ENCODE assay signal across 8 cellular contexts in the genomic region with DNA sequence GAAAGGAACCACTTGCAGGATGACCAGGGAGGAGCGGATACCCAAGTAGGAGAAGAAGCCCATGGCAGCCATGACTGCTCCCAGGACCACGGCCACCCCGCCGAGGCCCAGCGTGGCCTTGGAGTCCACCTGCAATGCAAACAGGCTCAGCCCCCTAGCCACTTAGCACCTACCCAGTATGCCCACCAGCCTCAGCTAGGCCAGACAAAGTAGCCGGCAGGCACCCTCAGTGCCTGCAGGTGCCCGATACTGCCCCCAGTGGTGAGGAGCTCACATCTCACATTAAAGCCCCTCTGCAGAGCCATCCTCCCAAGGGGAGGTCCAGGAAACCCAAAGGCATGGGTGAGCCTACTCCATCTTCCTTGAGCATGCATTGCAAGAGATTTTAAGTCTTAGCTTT. TPM values are rescaled to one million over a fixed set of nuclear protein-coding genes. Genes with fewer than 3 reads are reported as not detected.
DNase-seq lines count a peak whose midpoint lies in the region; ATAC-seq lines count a peak whose summit lies in the region.

No MANE protein-coding gene starts in this region.

- peaks cover 0 to 6% (median 2%) of the 10 kb centered on the region in 3 donors for H3K27me3 Mint-ChIP-seq in immature natural killer cell (ENCODE audit: low read depth in 3 of 3)

- H3K9me3 Mint-ChIP-seq in immature natural killer cell, result no peaks in the 10 kb centered on the region

- DNase-seq in NCI-H1417 (lab: John Stamatoyannopoulos, UW), result peak in 2 of 3 experiments; percentile 11 to 23
- no peak for DNase-seq in NCI-H1417 treated with DMSO at 0.1 percent for 48 hours (lab: John Stamatoyannopoulos, UW)
- peak; percentile 43 for DNase-seq in HPDE6-E6E7 (ENCODE audit: extremely low spot score)
- DNase-seq in SHP77 (lab: John Stamatoyannopoulos, UW), result peak; percentile 85 to 91
- peak; percentile 18 for DNase-seq in activated gamma-delta T cell treated with anti-CD3 and anti-CD28 coated beads, Interleukin-2, amount 50 U/mL, for 16 hours (ENCODE audit: low read depth)
- DNase-seq in immature natural killer cell, result peak; percentile 15 to 33 (median 24)
- peak; percentile 30 for DNase-seq in stimulated activated CD8-positive, alpha-beta memory T cell treated with anti-CD3 and anti-CD28 coated beads, Interleukin-4, amount 100 ng/mL, for 24 hours (ENCODE audit: low read depth)

- ATAC-seq in HG03457 (IDR thresholded peaks at IDR 0.05; ENCODE audit: unreplicated experiment), result no peak

- no peaks in the 10 kb centered on the region for H3K4me1 Mint-ChIP-seq in immature natural killer cell

- H3K36me3 Mint-ChIP-seq in immature natural killer cell, result no peaks in the 10 kb centered on the region

- no peak overlapping the region for H3K4me3 Mint-ChIP-seq in immature natural killer cell

- H3K27ac Mint-ChIP-seq in immature natural killer cell, result no peak overlapping the region

RNA-seq across cellular contexts. Expression of gene NPC1L1, which starts 6.6 kb away (rescaled TPM):
- polyA plus RNA-seq in immature natural killer cell, result not detected

RNA-seq across cellular contexts. Expression of gene DDX56, which starts 39.2 kb away (rescaled TPM):
- 10 to 100 TPM; 29.3 to 41.9 (median 33.8) TPM for polyA plus RNA-seq in immature natural killer cell

RNA-seq across cellular contexts. Expression of gene NUDCD3, which starts 44.0 kb away (rescaled TPM):
- polyA plus RNA-seq in immature natural killer cell, result 10 to 100 TPM; 43.3 to 60.4 (median 56.3) TPM

RNA-seq across cellular contexts. Expression of gene TMED4, which starts 47.5 kb away (rescaled TPM):
- 10 to 100 TPM; 50.0 to 79.0 (median 71.6) TPM for polyA plus RNA-seq in immature natural killer cell
